8 cellular contexts compared by ENCODE assay signal in the genomic region with DNA sequence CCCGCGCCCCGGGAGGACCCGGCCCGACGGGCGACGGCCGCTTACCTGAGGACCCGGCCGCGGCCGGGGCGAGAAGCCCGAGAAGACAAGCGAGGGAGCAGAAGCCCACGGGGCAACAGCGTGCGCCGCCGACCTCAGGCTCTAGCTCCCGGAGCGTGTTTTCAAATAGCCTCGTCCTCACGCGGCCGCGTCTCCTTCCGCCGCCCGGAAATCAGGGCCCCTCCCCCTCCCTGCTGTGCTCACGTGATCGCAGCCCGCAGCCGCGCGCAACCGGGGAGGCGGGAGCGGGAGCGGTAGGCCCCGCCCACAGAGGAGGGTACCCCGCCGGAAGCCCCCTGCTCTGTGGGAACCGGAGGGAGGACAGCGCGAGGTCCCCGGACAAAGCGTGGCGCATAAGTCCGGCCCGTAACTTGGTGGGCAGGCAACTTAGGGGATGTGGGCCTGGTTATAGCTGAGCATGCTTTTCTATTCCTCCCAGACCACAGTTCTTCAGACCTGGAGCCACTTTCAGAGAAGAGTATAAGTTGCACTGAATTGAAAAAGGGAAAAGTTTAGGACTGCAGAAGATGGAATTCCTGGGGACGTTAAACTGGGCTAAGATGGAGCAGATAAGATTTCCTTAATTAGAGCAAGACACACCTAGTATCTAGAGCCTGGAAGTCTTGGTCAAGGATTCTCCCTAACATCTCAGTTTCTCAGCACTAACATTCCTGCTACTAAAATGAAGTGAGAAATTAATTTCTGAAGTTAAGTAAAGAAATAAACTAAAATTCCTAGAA. TPM values are rescaled to one million over a fixed set of nuclear protein-coding genes. Genes with fewer than 3 reads are reported as not detected.
A peak's percentile ranks its signal among the peaks of the same experiment; 100 is the strongest.
DNase-seq lines count a peak whose midpoint lies in the region; ATAC-seq and TF ChIP-seq lines count a peak whose summit lies in the region.

Gene TEX10 (minus strand): TSS at position 216 of the 779 bp plus-strand sequence. CDS start 3,579 bp downstream, outside the sequence.

- peaks cover 15% of the 10 kb centered on the region for H3K4me1 Mint-ChIP-seq in glutamatergic neuron (ENCODE audit: low read depth, unreplicated experiment)

- peak; percentile 81 for ATAC-seq in HG02588 (IDR thresholded peaks at IDR 0.05; ENCODE audit: unreplicated experiment)
- peak; percentile 92 to 96 for ATAC-seq in activated naive CD4-positive, alpha-beta T cell treated with anti-CD3 and anti-CD28 coated beads, Interleukin-2, amount 50 U/mL, for 72 hours

- H3K27ac Mint-ChIP-seq in activated naive CD4-positive, alpha-beta T cell treated with anti-CD3 and anti-CD28 coated beads, Interleukin-2, amount 50 U/mL, for 72 hours, result peak within 1 kb of the TSS; percentile 94 to 95
- H3K27ac Mint-ChIP-seq in glutamatergic neuron (ENCODE audit: unreplicated experiment), result peak within 1 kb of the TSS; percentile 86

- H3K36me3 ChIP-seq in osteoblast (ENCODE audit: insufficient read depth, low read length) (no peaks in the 10 kb centered on the region), testis (ENCODE audit: low read depth, missing control alignments) (no peaks in the 10 kb centered on the region)

- H3K79me2 ChIP-seq in osteoblast (ENCODE audit: insufficient read depth, low read length), result peaks cover 47% of the 10 kb centered on the region

- H2AFZ ChIP-seq in osteoblast (ENCODE audit: low read length), result peak within 1 kb of the TSS; percentile 95

- peaks cover 23% of the 10 kb centered on the region for H4K20me1 ChIP-seq in osteoblast (ENCODE audit: insufficient read depth, low read length)

- intact Hi-C loops in testis (cut with DNase I; ENCODE audit: low total_unique reads), result no loop called here

- peaks cover 2% of the 10 kb centered on the region for H3K27me3 Mint-ChIP-seq in glutamatergic neuron (ENCODE audit: unreplicated experiment)

- peak within 1 kb of the TSS; percentile 99 for H3K4me3 Mint-ChIP-seq in glutamatergic neuron (ENCODE audit: unreplicated experiment)

- H3K27me3 ChIP-seq in osteoblast (ENCODE audit: insufficient read depth, low read length) (no peaks in the 10 kb centered on the region), testis (no peaks in the 10 kb centered on the region)

- H3K9me3 ChIP-seq in osteoblast (ENCODE audit: low read depth, low read length) (no peaks in the 10 kb centered on the region), testis (no peaks in the 10 kb centered on the region)

- TF ChIP-seq CTCF in glutamatergic neuron (IDR thresholded peaks at IDR 0.05; ENCODE audit: partially characterized antibody, unreplicated experiment) (no peak), osteoblast (IDR thresholded peaks at IDR 0.05; ENCODE audit: extremely low read depth, low read depth, low read length) (no peak), testis (IDR thresholded peaks at IDR 0.05) (no peak)

- H3K36me3 Mint-ChIP-seq in activated naive CD4-positive, alpha-beta T cell treated with anti-CD3 and anti-CD28 coated beads, Interleukin-2, amount 50 U/mL, for 72 hours, result peaks cover 26 to 44% of the 10 kb centered on the region in 2 donors
- peaks cover 7% of the 10 kb centered on the region for H3K36me3 Mint-ChIP-seq in glutamatergic neuron (ENCODE audit: unreplicated experiment)

- no peak for TF ChIP-seq POLR2A in testis (IDR thresholded peaks at IDR 0.05)

- H3K27ac ChIP-seq in osteoblast (ENCODE audit: low read depth, low read length), result peak within 1 kb of the TSS; percentile 80
- peak within 1 kb of the TSS; percentile 92 to 93 for H3K27ac ChIP-seq in testis

- H3K4me1 ChIP-seq in osteoblast (ENCODE audit: insufficient read depth, low read length) (peaks cover 9% of the 10 kb centered on the region), testis (peaks cover 22% of the 10 kb centered on the region)

- WGBS in testis, 2 donors, result 1 to 5% methylated on average over 1 to 46 of the region's 53 CpGs

- H3K9me3 Mint-ChIP-seq in activated naive CD4-positive, alpha-beta T cell treated with anti-CD3 and anti-CD28 coated beads, Interleukin-2, amount 50 U/mL, for 72 hours, result peaks cover 4 to 12% of the 10 kb centered on the region in 2 donors
- peaks cover 8% of the 10 kb centered on the region for H3K9me3 Mint-ChIP-seq in glutamatergic neuron (ENCODE audit: unreplicated experiment)

- peak within 1 kb of the TSS; percentile 83 for H3K4me2 ChIP-seq in osteoblast (ENCODE audit: insufficient read depth, low read length)

- DNase-seq in NCI-H1048 (lab: John Stamatoyannopoulos, UW), result peak; percentile 86
- DNase-seq in SKM-1 (lab: John Stamatoyannopoulos, UW; ENCODE audit: unreplicated experiment), result peak; percentile 28
- peak; percentile 89 to 90 for DNase-seq in activated naive CD4-positive, alpha-beta T cell treated with anti-CD3 and anti-CD28 coated beads, Interleukin-2, amount 50 U/mL, for 72 hours (ENCODE audit: low spot score in 2 of 2)
- peak; percentile 97 for DNase-seq in glutamatergic neuron
- peak; percentile 96 for DNase-seq in osteoblast (ENCODE audit: insufficient read length, low spot score, missing footprints)
- DNase-seq in testis, result peak; percentile 92

- H3K4me3 ChIP-seq in GM08714 (ENCODE audit: low read length) (peak within 1 kb of the TSS; percentile 77), osteoblast (ENCODE audit: insufficient read depth, low read length) (peak within 1 kb of the TSS; percentile 92), testis (peak within 1 kb of the TSS; percentile 90 to 95)

RNA-seq across cellular contexts. Expression of gene TEX10, which starts in this region (rescaled TPM):
- 10 to 100 TPM; 20.1 to 24.5 TPM for total RNA-seq in activated naive CD4-positive, alpha-beta T cell treated with anti-CD3 and anti-CD28 coated beads, Interleukin-2, amount 50 U/mL, for 72 hours
- 18.4 TPM for total RNA-seq in glutamatergic neuron (ENCODE audit: unreplicated experiment)
- total RNA-seq in osteoblast, result 29.3 and 35.9 TPM in 2 replicates
- total RNA-seq in testis, result 10 to 100 TPM; 45.3 to 47.4 TPM
- 45.7 TPM for polyA plus RNA-seq in testis (ENCODE audit: insufficient read depth, low read depth, low replicate concordance)

Comparison
In these comparisons a context has a peak if more than half of its experiments do, and no peak if none do; other contexts are left out.
1. Peak in every context shown above with its lines: DNase-seq, ATAC-seq, H3K4me3 ChIP-seq and H3K27ac ChIP-seq.
2. DNase-seq: peak in every context shown above with its lines; median percentile 97 in glutamatergic neuron; 96 in osteoblast; 92 in testis; 90 in activated naive CD4-positive, alpha-beta T cell treated with anti-CD3 and anti-CD28 coated beads, Interleukin-2, amount 50 U/mL, for 72 hours; 86 in NCI-H1048; 28 in SKM-1.